In genomic region chr18:36757081-36757480, GRCh38 we compare ENCODE assay signal across 1 cellular context.
TF ChIP-seq lines count a peak whose summit lies in the region.

No MANE protein-coding gene starts in this region.

TF ChIP-seq in HEK293, 187 proteins besides CTCF, POLR2A, EP300 and RAD21 (continued from another document):
- TF ChIP-seq AEBP2 (tag by site-specific recombination; IDR thresholded peaks at IDR 0.05; ENCODE audit: borderline replicate concordance) (no peak), ZBTB8A (tag by site-specific recombination; IDR thresholded peaks at IDR 0.05) (no peak)
TF ChIP-seq in HEK293: peak in this region for 1.
